12 cellular contexts compared by ENCODE assay signal in genomic region chr3:159840900-159841299, GRCh38. TPM values are rescaled to one million over a fixed set of nuclear protein-coding genes. Genes with fewer than 3 reads are reported as not detected.
A peak's percentile ranks its signal among the peaks of the same experiment; 100 is the strongest.
DNase-seq lines count a peak whose midpoint lies in the region; ATAC-seq, FAIRE-seq and TF ChIP-seq lines count a peak whose summit lies in the region.
"Had no signal": no experiment of that assay in that cellular context is flagged by ENCODE, and none has a peak within 500 bp of the region (broad histone marks: within the 10 kb centered on the region; RNA-seq: fewer than 3 reads in every experiment).

No MANE protein-coding gene starts in this region.

- DNase-seq in NCI-H526 (lab: John Stamatoyannopoulos, UW) = peak; percentile 44 to 55
- DNase-seq in mammary epithelial cell = peak; percentile 87
- DNase-seq in substantia nigra (lab: John Stamatoyannopoulos, UW) = peak in 1 of 49 donors; percentile 38
- DNase-seq in stimulated activated CD4-positive, alpha-beta T cell treated with anti-CD3 and anti-CD28 coated beads, Interleukin-12 subunit alpha, Interleukin-12 subunit beta, amount 100 ng/mL, for 4 hours = no peak
- no peak for DNase-seq in RCC 7860 (ENCODE audit: low spot score)
- DNase-seq: activated CD4-positive, alpha-beta T cell treated with anti-CD3 and anti-CD28 coated beads for 1 hour; activated naive CD4-positive, alpha-beta T cell treated with anti-CD3 and anti-CD28 coated beads for 36 hours; foreskin melanocyte; KG1; natural killer cell had no signal

- CTCF ChIA-PET in mammary epithelial cell (lab: Charles Lee; ENCODE audit: low non-redundant PET) = no interaction called here

- in situ Hi-C loops in mammary epithelial cell (cut with MboI; ENCODE audit: low sequenced_read_pairs in 2 of 2) = no loop called here

- H3K36me3 ChIP-seq in mammary epithelial cell (ENCODE audit: insufficient read depth, low read length) (no peaks in the 10 kb centered on the region), iPS-20b (ENCODE audit: insufficient read depth, low read depth, low read length) (no peaks in the 10 kb centered on the region)

- intact Hi-C loops in mammary epithelial cell (cut with micrococcal nuclease) = loop anchor here (1.0 to 5.0 kb wide), 2 partner anchors 12 to 41 kb away; no protein-coding TSS in a partner anchor

- no TSS peak for BruUV-seq in mammary epithelial cell (replicated peaks; lab: Mats Ljungman, UMichigan)

- no peak for TF ChIP-seq CTCF in mammary epithelial cell (conservative IDR thresholded peaks at IDR 0.05 in 1 of 2, IDR thresholded peaks at IDR 0.05 in 1 of 2; ENCODE audit: extremely low read depth in 1 of 2, insufficient read depth in 1 of 2, low read depth in 1 of 2, low read length in 2 of 2)

- H3K27ac ChIP-seq in mammary epithelial cell (ENCODE audit: insufficient read depth, low read depth, low read length) = peak overlapping the region; percentile 47
- no peak overlapping the region for H3K27ac ChIP-seq in iPS-20b (ENCODE audit: low read length)
- H3K27ac ChIP-seq in substantia nigra (ENCODE audit: low read depth, low read length, poor library complexity, severe bottlenecking) = peak overlapping the region; percentile 97

- H3K4me1 ChIP-seq in mammary epithelial cell (ENCODE audit: insufficient read depth, low read length) = peaks cover 66% of the 10 kb centered on the region
- H3K4me1 ChIP-seq in iPS-20b (ENCODE audit: insufficient read depth, low read length) = peaks cover 32% of the 10 kb centered on the region

- WGBS in mammary epithelial cell (ENCODE audit: low coverage, missing lambda C conversion rate) = 0% methylated on average over 2 of the region's 2 CpGs

- no peak for FAIRE-seq in RCC 7860 (lab: Jason Lieb, UNC)

- dilution Hi-C loops in mammary epithelial cell (cut with HindIII; ENCODE audit: low sequenced_read_pairs) = no loop called here

- H3K4me2 ChIP-seq in mammary epithelial cell (ENCODE audit: insufficient read depth, low read depth, low read length) = peak overlapping the region; percentile 79

- H2AFZ ChIP-seq in mammary epithelial cell (ENCODE audit: low read depth, low read length) = no peak overlapping the region

- H3K9ac ChIP-seq in mammary epithelial cell (ENCODE audit: insufficient read depth, low read length) (no peak overlapping the region), iPS-20b (ENCODE audit: low read depth, low read length) (peak overlapping the region; percentile 97; the same call in 1 of the 2 replicates)

- ATAC-seq in HG03565 (IDR thresholded peaks at IDR 0.05; ENCODE audit: unreplicated experiment) = no peak
- ATAC-seq: natural killer cell had no signal

- peaks cover 94% of the 10 kb centered on the region for H3K79me2 ChIP-seq in mammary epithelial cell (ENCODE audit: insufficient read depth, low read length)

- H3K9me3 ChIP-seq in mammary epithelial cell (replicated peaks; ENCODE audit: insufficient read depth, low read length) (no peaks in the 10 kb centered on the region), iPS-20b (ENCODE audit: insufficient read depth, low read depth, low read length) (no peaks in the 10 kb centered on the region)

- no peaks in the 10 kb centered on the region for H4K20me1 ChIP-seq in mammary epithelial cell (ENCODE audit: insufficient read depth, low read length)

- H3K4me3 ChIP-seq in mammary epithelial cell (replicated peaks in 1 of 3; ENCODE audit: insufficient read depth in 1 of 3, low read depth in 2 of 3, low read length in 3 of 3) (peak overlapping the region; percentile 12 to 51 (median 31)), iPS-20b (ENCODE audit: low read length) (peak overlapping the region; percentile 86)

- no peaks in the 10 kb centered on the region for H3K27me3 ChIP-seq in mammary epithelial cell (ENCODE audit: insufficient read depth, low read length)
- H3K27me3 ChIP-seq in iPS-20b (ENCODE audit: insufficient read depth, low read length) = no peaks in the 10 kb centered on the region

RNA-seq across cellular contexts. Expression of gene SCHIP1, which starts 1.2 kb away (rescaled TPM):
- total RNA-seq in mammary epithelial cell = 1 to 10 TPM; 5.4 to 8.5 TPM
- polyA plus RNA-seq in mammary epithelial cell = 5.7 TPM
- polyA minus RNA-seq in mammary epithelial cell = 1.2 TPM
- total RNA-seq: activated naive CD4-positive, alpha-beta T cell treated with anti-CD3 and anti-CD28 coated beads for 36 hours; natural killer cell had no signal

Comparison
In these comparisons a context has a peak if more than half of its experiments do, and no peak if none do; other contexts are left out.
1. DNase-seq: peak in NCI-H526 (2 of 2) and mammary epithelial cell (single experiment); none in stimulated activated CD4-positive, alpha-beta T cell treated with anti-CD3 and anti-CD28 coated beads, Interleukin-12 subunit alpha, Interleukin-12 subunit beta, amount 100 ng/mL, for 4 hours (single experiment) and RCC 7860 (single experiment).